Comparison of ENCODE assay signal across 1 cellular context in the genomic region with DNA sequence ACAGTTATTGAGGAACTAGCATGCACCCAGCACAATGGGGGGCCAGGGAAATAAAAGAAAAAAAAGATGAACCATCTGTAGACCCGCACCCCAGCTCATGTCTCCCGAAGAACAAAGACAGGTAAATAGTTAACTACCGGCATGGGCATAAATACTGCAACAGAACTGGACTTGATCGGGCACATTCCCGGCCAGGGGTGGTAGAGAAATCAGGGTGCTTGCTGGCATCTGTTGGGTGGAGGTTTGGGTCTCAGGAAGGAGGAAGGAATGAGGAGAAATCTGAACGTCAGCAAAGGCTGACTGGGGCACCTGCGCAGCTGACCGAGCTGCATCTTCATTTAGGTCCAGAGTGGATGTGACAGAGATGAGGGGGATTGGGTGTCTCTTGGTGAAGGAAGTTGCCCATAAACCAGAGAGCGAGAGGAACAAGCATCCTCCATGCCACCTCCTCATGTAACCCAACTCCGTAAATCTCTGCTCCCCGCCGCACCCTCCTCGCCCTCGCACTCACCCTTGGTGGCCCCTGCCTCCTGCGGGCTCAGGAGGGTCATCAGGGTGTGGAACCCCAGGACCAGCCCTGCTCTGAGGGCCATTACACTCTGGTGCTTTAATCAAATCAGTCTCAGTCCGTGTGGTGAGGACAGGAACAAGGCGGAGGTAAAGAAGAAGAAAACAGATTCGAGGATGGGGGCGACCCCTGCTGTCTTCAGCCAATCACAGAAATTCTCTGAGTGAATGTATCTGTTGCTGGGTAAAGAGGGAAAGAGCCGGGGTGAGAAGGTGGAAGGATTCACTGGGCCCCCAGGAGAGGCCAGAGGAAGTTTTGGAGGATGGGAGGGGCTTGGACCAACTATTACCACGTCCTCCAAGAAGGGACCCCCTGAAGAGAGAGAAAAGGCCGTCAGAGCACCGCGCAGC.
A peak's percentile ranks its signal among the peaks of the same experiment; 100 is the strongest.
TF ChIP-seq lines count a peak whose summit lies in the region.

A gene (minus strand): TSS at position 648 of the 918 bp plus-strand sequence.

TF ChIP-seq in HEK293, 187 proteins besides CTCF, POLR2A, EP300 and RAD21 (continued from another document):
- TF ChIP-seq ZNF19 (tag by site-specific recombination; IDR thresholded peaks at IDR 0.05; ENCODE audit: low read depth) = no peak
- TF ChIP-seq ZNF274 (IDR thresholded peaks at IDR 0.05; ENCODE audit: low read length) = no peak
- no peak for TF ChIP-seq ZNF274 (tag by site-specific recombination; IDR thresholded peaks at IDR 0.05; ENCODE audit: borderline replicate concordance)
- no peak for TF ChIP-seq KLF1 (tag by site-specific recombination; IDR thresholded peaks at IDR 0.05)
- TF ChIP-seq GLIS2 (tag by site-specific recombination; IDR thresholded peaks at IDR 0.05) = peak; percentile 84
- no peak for TF ChIP-seq ZNF221 (tag by site-specific recombination; IDR thresholded peaks at IDR 0.05; ENCODE audit: borderline replicate concordance)
- no peak for TF ChIP-seq ZNF391 (tag by site-specific recombination; IDR thresholded peaks at IDR 0.05; ENCODE audit: borderline replicate concordance, low read depth)
- TF ChIP-seq ZNF354C (tag by site-specific recombination; IDR thresholded peaks at IDR 0.05; ENCODE audit: borderline replicate concordance, low read depth) = no peak
- TF ChIP-seq, protein P1, sequence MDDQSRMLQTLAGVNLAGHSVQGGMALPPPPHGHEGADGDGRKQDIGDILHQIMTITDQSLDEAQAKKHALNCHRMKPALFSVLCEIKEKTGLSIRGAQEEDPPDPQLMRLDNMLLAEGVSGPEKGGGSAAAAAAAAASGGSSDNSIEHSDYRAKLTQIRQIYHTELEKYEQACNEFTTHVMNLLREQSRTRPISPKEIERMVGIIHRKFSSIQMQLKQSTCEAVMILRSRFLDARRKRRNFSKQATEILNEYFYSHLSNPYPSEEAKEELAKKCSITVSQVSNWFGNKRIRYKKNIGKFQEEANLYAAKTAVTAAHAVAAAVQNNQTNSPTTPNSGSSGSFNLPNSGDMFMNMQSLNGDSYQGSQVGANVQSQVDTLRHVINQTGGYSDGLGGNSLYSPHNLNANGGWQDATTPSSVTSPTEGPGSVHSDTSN (CRISPR knock-in tag; IDR thresholded peaks at IDR 0.05) = no peak
- TF ChIP-seq, protein P2, sequence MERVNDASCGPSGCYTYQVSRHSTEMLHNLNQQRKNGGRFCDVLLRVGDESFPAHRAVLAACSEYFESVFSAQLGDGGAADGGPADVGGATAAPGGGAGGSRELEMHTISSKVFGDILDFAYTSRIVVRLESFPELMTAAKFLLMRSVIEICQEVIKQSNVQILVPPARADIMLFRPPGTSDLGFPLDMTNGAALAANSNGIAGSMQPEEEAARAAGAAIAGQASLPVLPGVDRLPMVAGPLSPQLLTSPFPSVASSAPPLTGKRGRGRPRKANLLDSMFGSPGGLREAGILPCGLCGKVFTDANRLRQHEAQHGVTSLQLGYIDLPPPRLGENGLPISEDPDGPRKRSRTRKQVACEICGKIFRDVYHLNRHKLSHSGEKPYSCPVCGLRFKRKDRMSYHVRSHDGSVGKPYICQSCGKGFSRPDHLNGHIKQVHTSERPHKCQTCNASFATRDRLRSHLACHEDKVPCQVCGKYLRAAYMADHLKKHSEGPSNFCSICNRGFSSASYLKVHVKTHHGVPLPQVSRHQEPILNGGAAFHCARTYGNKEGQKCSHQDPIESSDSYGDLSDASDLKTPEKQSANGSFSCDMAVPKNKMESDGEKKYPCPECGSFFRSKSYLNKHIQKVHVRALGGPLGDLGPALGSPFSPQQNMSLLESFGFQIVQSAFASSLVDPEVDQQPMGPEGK (tag by site-specific recombination; IDR thresholded peaks at IDR 0.05) = 0 out of 2 replicates have a peak, but pooled peaks have one; percentile 45
- TF ChIP-seq ZNF37A (tag by site-specific recombination; IDR thresholded peaks at IDR 0.05) = no peak
- TF ChIP-seq, protein P3, sequence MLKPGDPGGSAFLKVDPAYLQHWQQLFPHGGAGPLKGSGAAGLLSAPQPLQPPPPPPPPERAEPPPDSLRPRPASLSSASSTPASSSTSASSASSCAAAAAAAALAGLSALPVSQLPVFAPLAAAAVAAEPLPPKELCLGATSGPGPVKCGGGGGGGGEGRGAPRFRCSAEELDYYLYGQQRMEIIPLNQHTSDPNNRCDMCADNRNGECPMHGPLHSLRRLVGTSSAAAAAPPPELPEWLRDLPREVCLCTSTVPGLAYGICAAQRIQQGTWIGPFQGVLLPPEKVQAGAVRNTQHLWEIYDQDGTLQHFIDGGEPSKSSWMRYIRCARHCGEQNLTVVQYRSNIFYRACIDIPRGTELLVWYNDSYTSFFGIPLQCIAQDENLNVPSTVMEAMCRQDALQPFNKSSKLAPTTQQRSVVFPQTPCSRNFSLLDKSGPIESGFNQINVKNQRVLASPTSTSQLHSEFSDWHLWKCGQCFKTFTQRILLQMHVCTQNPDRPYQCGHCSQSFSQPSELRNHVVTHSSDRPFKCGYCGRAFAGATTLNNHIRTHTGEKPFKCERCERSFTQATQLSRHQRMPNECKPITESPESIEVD (tag by site-specific recombination; IDR thresholded peaks at IDR 0.05) = no peak
- TF ChIP-seq REPIN1 (tag by site-specific recombination; IDR thresholded peaks at IDR 0.05; ENCODE audit: low read depth) = no peak
